In genomic region chr3:111712294-111713180, GRCh38 we compare ENCODE assay signal across 10 cellular contexts. TPM values are rescaled to one million over a fixed set of nuclear protein-coding genes. Genes with fewer than 3 reads are reported as not detected.
A peak's percentile ranks its signal among the peaks of the same experiment; 100 is the strongest.
DNase-seq lines count a peak whose midpoint lies in the region; ATAC-seq, FAIRE-seq and TF ChIP-seq lines count a peak whose summit lies in the region.
"Had no signal": no experiment of that assay in that cellular context is flagged by ENCODE, and none has a peak within 500 bp of the region (broad histone marks: within the 10 kb centered on the region; RNA-seq: fewer than 3 reads in every experiment).

No MANE protein-coding gene starts in this region.

- H3K9ac ChIP-seq in Loucy (ENCODE audit: low read depth, low read length, poor library complexity, severe bottlenecking) = peak overlapping the region; percentile 47

- H3F3A ChIP-seq in Loucy (ENCODE audit: low read depth) = no peaks in the 10 kb centered on the region
- peaks cover 22% of the 10 kb centered on the region; the same call in 1 of the 2 replicates for H3F3A ChIP-seq in PC-9 (ENCODE audit: insufficient read depth, low read depth)

- TF ChIP-seq POLR2A in GM12892 (IDR thresholded peaks at IDR 0.05; ENCODE audit: low read depth, low read length) = no peak
- no peak for TF ChIP-seq POLR2A in thyroid gland (IDR thresholded peaks at IDR 0.05)
- no peak for TF ChIP-seq POLR2A in transverse colon (IDR thresholded peaks at IDR 0.05)

- no peak for TF ChIP-seq EP300 in transverse colon (IDR thresholded peaks at IDR 0.05; ENCODE audit: low read depth)

- TF ChIP-seq CTCF in Loucy (conservative IDR thresholded peaks at IDR 0.05; ENCODE audit: low read length) (no peak), natural killer cell (IDR thresholded peaks at IDR 0.05) (no peak), thyroid gland (IDR thresholded peaks at IDR 0.05) (no peak), PC-9 (conservative IDR thresholded peaks at IDR 0.05) (no peak), transverse colon (IDR thresholded peaks at IDR 0.05) (no peak)

- BruUV-seq in PC-9 (replicated peaks; lab: Mats Ljungman, UMichigan) = no TSS peak

- no peaks in the 10 kb centered on the region for H4K20me1 ChIP-seq in Loucy (ENCODE audit: insufficient read depth, low read length, poor library complexity, severe bottlenecking)
- no peaks in the 10 kb centered on the region for H4K20me1 ChIP-seq in PC-9 (ENCODE audit: insufficient read depth)

- in situ Hi-C loops in transverse colon (cut with MboI; ENCODE audit: low pct_ligation_motif_present in 1 of 4, low pct_unique_long_range_greater_than_20kb in 1 of 4, low sequenced_read_pairs in 3 of 4) = loop anchor here in 1 of 4 donors (10.0 kb wide), 1 partner anchor 262 kb away; the partner anchor contains the start of gene ABHD10

- no peaks in the 10 kb centered on the region for H3K36me3 Mint-ChIP-seq in natural killer cell

- H3K27me3 Mint-ChIP-seq in natural killer cell (ENCODE audit: low read depth in 2 of 2) = no peaks in the 10 kb centered on the region

- CTCF ChIA-PET in PC-9 (lab: Charles Lee) = interaction anchor here (0.9 kb wide), 1 partner anchor 135 kb away, joined by 3 read pairs; no protein-coding TSS in a partner anchor

- H3K27me3 ChIP-seq in Loucy (ENCODE audit: insufficient read depth, low read length, poor library complexity, severe bottlenecking) (no peaks in the 10 kb centered on the region), thyroid gland (no peaks in the 10 kb centered on the region), PC-9 (ENCODE audit: insufficient read depth, low read depth) (no peaks in the 10 kb centered on the region), transverse colon (no peaks in the 10 kb centered on the region)
- H3K27me3 ChIP-seq: Peyer's patch had no signal

- intact Hi-C loops in natural killer cell (cut with micrococcal nuclease) = loop anchor here (2.0 kb wide), 1 partner anchor 16 kb away; no protein-coding TSS in a partner anchor
- intact Hi-C loops in thyroid gland (cut with DNase I) = no loop called here
- intact Hi-C loops in PC-9 (cut with micrococcal nuclease; ENCODE audit: unreplicated experiment) = no loop called here
- intact Hi-C loops in transverse colon (cut with DNase I; ENCODE audit: low total_unique reads) = no loop called here

- POLR2A ChIA-PET in PC-9 (lab: Charles Lee; ENCODE audit: unreplicated experiment) = interaction anchor here (0.6 to 0.7 kb wide), 3 partner anchors 22 to 100 kb away, joined by 3 to 4 read pairs (median 4); no protein-coding TSS in a partner anchor

- H3K27ac Mint-ChIP-seq in natural killer cell = peak overlapping the region; percentile 58 to 91

- no peaks in the 10 kb centered on the region for H3K9me3 Mint-ChIP-seq in natural killer cell

- FAIRE-seq in GM12892 (lab: Jason Lieb, UNC) = peak; percentile 9

- H3K4me3 Mint-ChIP-seq in natural killer cell = no peak overlapping the region

- no peak overlapping the region for H2AFZ ChIP-seq in Loucy (ENCODE audit: low read length)
- no peak overlapping the region for H2AFZ ChIP-seq in PC-9

- H3K4me2 ChIP-seq in Loucy (ENCODE audit: low read depth, low read length, poor library complexity, severe bottlenecking) = peak overlapping the region; percentile 60
- H3K4me2 ChIP-seq in PC-9 = no peak overlapping the region

- H3K79me2 ChIP-seq in Loucy (ENCODE audit: insufficient read depth, low read length) (no peaks in the 10 kb centered on the region; the same call in 1 of the 2 replicates), PC-9 (ENCODE audit: low read depth) (no peaks in the 10 kb centered on the region)

- ATAC-seq in natural killer cell (peak; percentile 40 to 87 (median 68)), GM18517 (IDR thresholded peaks at IDR 0.05; ENCODE audit: unreplicated experiment) (no peak)

- H3K27ac ChIP-seq in thyroid gland = no peak overlapping the region
- no peak overlapping the region for H3K27ac ChIP-seq in PC-9
- H3K27ac ChIP-seq in transverse colon = no peak overlapping the region
- H3K27ac ChIP-seq: Peyer's patch had no signal

- peaks cover 38 to 47% of the 10 kb centered on the region in 2 donors for H3K4me1 Mint-ChIP-seq in natural killer cell

- DNase-seq in GM12892 (ENCODE audit: insufficient read length) (no peak), natural killer cell (peak; percentile 60), thyroid gland (no peak), PC-9 (no peak), transverse colon (no peak)
- DNase-seq in activated T-helper 9 cell treated with anti-CD3 and anti-CD28 coated beads, Interleukin-2, amount 50 U/mL, for 16 hours (ENCODE audit: low read depth) = peak; percentile 19
- DNase-seq: effector CD8-positive, alpha-beta T cell; Peyer's patch had no signal

- no peaks in the 10 kb centered on the region for H3K9me2 ChIP-seq in Loucy (replicated peaks; ENCODE audit: low read depth, low read length)
- no peaks in the 10 kb centered on the region for H3K9me2 ChIP-seq in PC-9 (ENCODE audit: insufficient read depth)

- H3K36me3 ChIP-seq in Loucy (ENCODE audit: insufficient read depth, low read length) = no peaks in the 10 kb centered on the region; the same call in 1 of the 2 replicates
- H3K36me3 ChIP-seq in thyroid gland = no peaks in the 10 kb centered on the region
- peaks cover 19% of the 10 kb centered on the region; the same call in 1 of the 2 replicates for H3K36me3 ChIP-seq in PC-9 (ENCODE audit: low read depth)
- H3K36me3 ChIP-seq in transverse colon = no peaks in the 10 kb centered on the region
- H3K36me3 ChIP-seq: Peyer's patch had no signal

- H3K4me1 ChIP-seq in Loucy (ENCODE audit: insufficient read depth, low read length, poor library complexity, severe bottlenecking) = peaks cover 31% of the 10 kb centered on the region
- no peaks in the 10 kb centered on the region for H3K4me1 ChIP-seq in thyroid gland
- peaks cover 10% of the 10 kb centered on the region for H3K4me1 ChIP-seq in PC-9 (replicated peaks; ENCODE audit: insufficient read depth)
- H3K4me1 ChIP-seq in transverse colon = no peaks in the 10 kb centered on the region
- H3K4me1 ChIP-seq: Peyer's patch had no signal

- H3K9me3 ChIP-seq in Loucy (ENCODE audit: insufficient read depth, low read depth, low read length) = no peaks in the 10 kb centered on the region
- H3K9me3 ChIP-seq in thyroid gland = no peaks in the 10 kb centered on the region
- H3K9me3 ChIP-seq in PC-9 (ENCODE audit: insufficient read depth, low read depth) = no peaks in the 10 kb centered on the region
- no peaks in the 10 kb centered on the region for H3K9me3 ChIP-seq in transverse colon
- H3K9me3 ChIP-seq: Peyer's patch had no signal

- 60 to 65% methylated on average over 16 of the region's 16 CpGs for WGBS in thyroid gland, 2 donors
- 66 to 75% methylated on average over 2 to 16 of the region's 16 CpGs for WGBS in transverse colon (ENCODE audit: low coverage in 1 of 2), 2 donors

- H3K4me3 ChIP-seq in Loucy (ENCODE audit: low read length, poor library complexity, severe bottlenecking) (peak overlapping the region; percentile 50), thyroid gland (replicated peaks in 1 of 3) (no peak overlapping the region), PC-9 (no peak overlapping the region), transverse colon (no peak overlapping the region)
- H3K4me3 ChIP-seq: Peyer's patch had no signal

RNA-seq across cellular contexts. Expression of gene PLCXD2, which starts 38.1 kb away (rescaled TPM):
- 0.87 TPM for polyA plus RNA-seq in GM12892 (2012; ENCODE audit: missing spikeins)
- total RNA-seq in natural killer cell (10 to 100 TPM; 31.6 to 37.5 (median 32.5) TPM), thyroid gland (1 to 10 TPM; 2.1 to 4.7 (median 2.5) TPM), PC-9 (2021) (14.5 and 16.3 TPM in 2 replicates), transverse colon (1 to 10 TPM; 4.0 to 9.4 (median 5.3) TPM)

Comparison
In these comparisons a context has a peak if more than half of its experiments do, and no peak if none do; other contexts are left out.
1. DNase-seq: peak in activated T-helper 9 cell treated with anti-CD3 and anti-CD28 coated beads, Interleukin-2, amount 50 U/mL, for 16 hours (single experiment) and natural killer cell (single experiment); none in GM12892 (single experiment), thyroid gland (0 of 2), PC-9 (0 of 2) and transverse colon (single experiment).